ENCODE assay signal across 8 cellular contexts in genomic region chr4:112296949-112297483, GRCh38. TPM values are rescaled to one million over a fixed set of nuclear protein-coding genes. Genes with fewer than 3 reads are reported as not detected.
DNase-seq lines count a peak whose midpoint lies in the region; ATAC-seq and TF ChIP-seq lines count a peak whose summit lies in the region.

Gene ALPK1 (plus strand): TSS chr4:112297369.

- no peak for TF ChIP-seq CTCF in ovary (IDR thresholded peaks at IDR 0.05)

- peaks cover 5% of the 10 kb centered on the region for H3K9me3 Mint-ChIP-seq in T-helper 1 cell treated with Interleukin-12 subunit alpha and Interleukin-12 subunit beta and Interleukin-4 antibody, amounts not matched to agents 30 μg/mL and 1 μg/mL, for 36 hours

- peaks cover 14% of the 10 kb centered on the region for H3K36me3 Mint-ChIP-seq in T-helper 1 cell treated with Interleukin-12 subunit alpha and Interleukin-12 subunit beta and Interleukin-4 antibody, amounts not matched to agents 30 μg/mL and 1 μg/mL, for 36 hours (ENCODE audit: low read depth)

- TF ChIP-seq EP300 in ovary (IDR thresholded peaks at IDR 0.05): peak; percentile 96

- peak; percentile 82 for ATAC-seq in GM21515 (IDR thresholded peaks at IDR 0.05; ENCODE audit: unreplicated experiment)

- no peaks in the 10 kb centered on the region for H3K4me1 ChIP-seq in ovary (ENCODE audit: insufficient read depth)

- intact Hi-C loops in ovary (cut with DNase I): no loop called here

- H3K4me1 Mint-ChIP-seq in T-helper 1 cell treated with Interleukin-12 subunit alpha and Interleukin-12 subunit beta and Interleukin-4 antibody, amounts not matched to agents 30 μg/mL and 1 μg/mL, for 36 hours (ENCODE audit: low read depth): peaks cover 37% of the 10 kb centered on the region

- no peaks in the 10 kb centered on the region for H3K27me3 Mint-ChIP-seq in T-helper 1 cell treated with Interleukin-12 subunit alpha and Interleukin-12 subunit beta and Interleukin-4 antibody, amounts not matched to agents 30 μg/mL and 1 μg/mL, for 36 hours (ENCODE audit: low read depth)

- H3K9me3 ChIP-seq in ovary: no peaks in the 10 kb centered on the region

- H3K4me3 ChIP-seq in ovary: peak within 1 kb of the TSS; percentile 29

- H3K27ac ChIP-seq in ovary: peak within 1 kb of the TSS in 1 of 2 donors; percentile 52

- H3K36me3 ChIP-seq in ovary: no peaks in the 10 kb centered on the region

- WGBS in ovary, 3 donors: 0 to 2% (median 1%) methylated on average over 3 of the region's 3 CpGs

- peak within 1 kb of the TSS; percentile 89 for H3K4me3 Mint-ChIP-seq in T-helper 1 cell treated with Interleukin-12 subunit alpha and Interleukin-12 subunit beta and Interleukin-4 antibody, amounts not matched to agents 30 μg/mL and 1 μg/mL, for 36 hours

- H3K27ac Mint-ChIP-seq in T-helper 1 cell treated with Interleukin-12 subunit alpha and Interleukin-12 subunit beta and Interleukin-4 antibody, amounts not matched to agents 30 μg/mL and 1 μg/mL, for 36 hours: peak within 1 kb of the TSS; percentile 91

- H3K27me3 ChIP-seq in ovary: no peaks in the 10 kb centered on the region

- DNase-seq in EH (ENCODE audit: low read depth): peak; percentile 89
- DNase-seq in HT-29 (ENCODE audit: low spot score): peak; percentile 75
- DNase-seq in fibroblast of gingiva (ENCODE audit: low read depth): peak; percentile 89
- no peak for DNase-seq in ovary
- no peak for DNase-seq in NCI-H526 treated with DMSO at 0.1 percent for 48 hours (lab: John Stamatoyannopoulos, UW)
- DNase-seq in NCI-H345 treated with DMSO at 0.1 percent for 48 hours (lab: John Stamatoyannopoulos, UW; ENCODE audit: unreplicated experiment): no peak

- peak; percentile 74 for TF ChIP-seq POLR2A in ovary (IDR thresholded peaks at IDR 0.05)

RNA-seq across cellular contexts. Expression of gene ALPK1, which starts in this region (rescaled TPM):
- 3.2 and 4.9 TPM in 2 replicates for total RNA-seq in HT-29 (2014; rRNA removed; shearing (Covaris generic))
- 10 to 100 TPM; 14.0 to 33.6 (median 23.9) TPM for total RNA-seq in ovary
- 10 to 100 TPM in 1 of 2 donors, 1 to 10 TPM in 1; 6.8 to 14.3 TPM for polyA plus RNA-seq in ovary

Comparison
In these comparisons a context has a peak if more than half of its experiments do, and no peak if none do; other contexts are left out.
1. DNase-seq: peak in EH (single experiment), HT-29 (single experiment) and fibroblast of gingiva (single experiment); none in ovary (0 of 5), NCI-H526 treated with DMSO at 0.1 percent for 48 hours (single experiment) and NCI-H345 treated with DMSO at 0.1 percent for 48 hours (single experiment).